19 cellular contexts compared by ENCODE assay signal in genomic region chr6:227812-228338, GRCh38.
DNase-seq lines count a peak whose midpoint lies in the region; ATAC-seq and TF ChIP-seq lines count a peak whose summit lies in the region.
"Had no signal": no experiment of that assay in that cellular context is flagged by ENCODE, and none has a peak within 500 bp of the region (broad histone marks: within the 10 kb centered on the region; RNA-seq: fewer than 3 reads in every experiment).

No MANE protein-coding gene starts in this region.

- H3K36me3 Mint-ChIP-seq in stimulated activated naive B cell treated with anti-CD40 and anti-IgM and Interleukin-4, amounts not matched to agents 10 μg/mL and 1 μg/mL and 100 μg/mL, for 72 hours = peaks cover 0 to 2% of the 10 kb centered on the region in 2 donors
- H3K36me3 Mint-ChIP-seq: neural progenitor cell had no signal

- H3K27ac Mint-ChIP-seq in stimulated activated naive B cell treated with anti-CD40 and anti-IgM and Interleukin-4, amounts not matched to agents 10 μg/mL and 1 μg/mL and 100 μg/mL, for 72 hours = peak overlapping the region; percentile 94
- H3K27ac Mint-ChIP-seq: CD4-positive, alpha-beta T cell; neural progenitor cell had no signal

- H3K9me3 ChIP-seq in right atrium auricular region (no peaks in the 10 kb centered on the region), right cardiac atrium (ENCODE audit: control insufficient read depth, low read length) (no peaks in the 10 kb centered on the region)
- H3K9me3 ChIP-seq: Peyer's patch, SK-N-SH had no signal

- H3K27me3 ChIP-seq in right atrium auricular region = no peaks in the 10 kb centered on the region
- H3K27me3 ChIP-seq in right cardiac atrium (ENCODE audit: control insufficient read depth, insufficient read depth) = no peaks in the 10 kb centered on the region
- H3K27me3 ChIP-seq: neural progenitor cell, Peyer's patch had no signal

- peaks cover 57 to 83% of the 10 kb centered on the region in 2 donors for H3K4me1 Mint-ChIP-seq in stimulated activated naive B cell treated with anti-CD40 and anti-IgM and Interleukin-4, amounts not matched to agents 10 μg/mL and 1 μg/mL and 100 μg/mL, for 72 hours

- H3K9me3 Mint-ChIP-seq in stimulated activated naive B cell treated with anti-CD40 and anti-IgM and Interleukin-4, amounts not matched to agents 10 μg/mL and 1 μg/mL and 100 μg/mL, for 72 hours = no peaks in the 10 kb centered on the region
- H3K9me3 Mint-ChIP-seq: activated naive CD4-positive, alpha-beta T cell treated with anti-CD3 and anti-CD28 coated beads for 36 hours; CD4-positive, alpha-beta T cell had no signal

- no peak for TF ChIP-seq CTCF in right atrium auricular region (IDR thresholded peaks at IDR 0.05)
- TF ChIP-seq CTCF in omental fat pad (IDR thresholded peaks at IDR 0.05) = no peak
- TF ChIP-seq CTCF in GM20000 (IDR thresholded peaks at IDR 0.05; ENCODE audit: extremely low read depth, missing control alignments) = no peak

- no peak overlapping the region for H3K4me3 Mint-ChIP-seq in stimulated activated naive B cell treated with anti-CD40 and anti-IgM and Interleukin-4, amounts not matched to agents 10 μg/mL and 1 μg/mL and 100 μg/mL, for 72 hours
- H3K4me3 Mint-ChIP-seq: activated naive CD4-positive, alpha-beta T cell treated with anti-CD3 and anti-CD28 coated beads for 36 hours; CD4-positive, alpha-beta T cell; neural progenitor cell had no signal

- 75% methylated on average over 9 of the region's 9 CpGs for WGBS in right cardiac atrium

- intact Hi-C loops in right cardiac atrium (cut with DNase I) = no loop called here

- no peaks in the 10 kb centered on the region for H3K27me3 Mint-ChIP-seq in stimulated activated naive B cell treated with anti-CD40 and anti-IgM and Interleukin-4, amounts not matched to agents 10 μg/mL and 1 μg/mL and 100 μg/mL, for 72 hours
- H3K27me3 Mint-ChIP-seq: CD4-positive, alpha-beta T cell had no signal

- H3K4me1 ChIP-seq in right atrium auricular region (no peaks in the 10 kb centered on the region), right cardiac atrium (ENCODE audit: control insufficient read depth, insufficient read depth, low read length) (peaks cover 2% of the 10 kb centered on the region)

- ATAC-seq in right cardiac atrium (no peak), GM21786 (IDR thresholded peaks at IDR 0.05; ENCODE audit: unreplicated experiment) (peak; percentile 27), HG03354 (IDR thresholded peaks at IDR 0.05; ENCODE audit: poor library complexity, severe bottlenecking, unreplicated experiment) (peak; percentile 30), omental fat pad (ENCODE audit: low FRiP score) (no peak)
- ATAC-seq in stimulated activated naive B cell treated with anti-CD40 and anti-IgM and Interleukin-4, amounts not matched to agents 10 μg/mL and 1 μg/mL and 100 μg/mL, for 72 hours (replicated peaks) = peak; percentile 47
- ATAC-seq: left cardiac atrium had no signal

- no peak overlapping the region for H3K27ac ChIP-seq in right atrium auricular region
- H3K27ac ChIP-seq in right cardiac atrium (ENCODE audit: low read length) = no peak overlapping the region
- H3K27ac ChIP-seq: coronary artery, neural progenitor cell, Peyer's patch had no signal

- DNase-seq in right atrium auricular region (ENCODE audit: low spot score) = peak; percentile 32
- DNase-seq in right cardiac atrium = no peak
- peak; percentile 41 for DNase-seq in stimulated activated naive B cell treated with anti-CD40 and anti-IgM and Interleukin-4, amounts not matched to agents 10 μg/mL and 1 μg/mL and 100 μg/mL, for 72 hours
- DNase-seq in activated gamma-delta T cell (lab: John Stamatoyannopoulos, UW) = no peak
- DNase-seq in omental fat pad (ENCODE audit: low spot score) = no peak
- DNase-seq in GM20000 (ENCODE audit: low spot score) = no peak
- DNase-seq: CD4-positive, alpha-beta T cell; DND-41; foreskin melanocyte; left cardiac atrium; NCI-H2171 treated with DMSO at 0.1 percent for 48 hours; SK-N-SH; T1000 had no signal

- H3K4me3 ChIP-seq in right atrium auricular region (no peak overlapping the region), right cardiac atrium (ENCODE audit: low read length) (no peak overlapping the region)
- H3K4me3 ChIP-seq: coronary artery, neural progenitor cell, Peyer's patch had no signal

- H3K36me3 ChIP-seq in right atrium auricular region = no peaks in the 10 kb centered on the region
- H3K36me3 ChIP-seq: neural progenitor cell, Peyer's patch had no signal

Comparison
In these comparisons a context has a peak if more than half of its experiments do, and no peak if none do; other contexts are left out.
1. DNase-seq: peak in right atrium auricular region (single experiment) and stimulated activated naive B cell treated with anti-CD40 and anti-IgM and Interleukin-4, amounts not matched to agents 10 μg/mL and 1 μg/mL and 100 μg/mL, for 72 hours (single experiment); none in right cardiac atrium (0 of 3), activated gamma-delta T cell (single experiment), omental fat pad (single experiment) and GM20000 (single experiment).
2. ATAC-seq: peak in GM21786 (single experiment), HG03354 (single experiment) and stimulated activated naive B cell treated with anti-CD40 and anti-IgM and Interleukin-4, amounts not matched to agents 10 μg/mL and 1 μg/mL and 100 μg/mL, for 72 hours (2 of 2); none in right cardiac atrium (0 of 2) and omental fat pad (single experiment).